Comparison of ENCODE assay signal across 9 cellular contexts in genomic region chr11:16815047-16815767, GRCh38.
DNase-seq lines count a peak whose midpoint lies in the region; ATAC-seq and TF ChIP-seq lines count a peak whose summit lies in the region.
"Had no signal": no experiment of that assay in that cellular context is flagged by ENCODE, and none has a peak within 500 bp of the region (broad histone marks: within the 10 kb centered on the region; RNA-seq: fewer than 3 reads in every experiment).

No MANE protein-coding gene starts in this region.

- peak; percentile 49 for DNase-seq in AG08396 (ENCODE audit: low spot score)
- DNase-seq in NCI-H146 treated with DMSO at 0.1 percent for 48 hours (lab: John Stamatoyannopoulos, UW; ENCODE audit: unreplicated experiment): peak; percentile 13
- DNase-seq in coronary artery (ENCODE audit: low spot score): peak; percentile 82
- DNase-seq in nephron progenitor cell: peak; percentile 12
- DNase-seq in NAMALWA (ENCODE audit: low spot score): no peak
- no peak for DNase-seq in activated T-helper 1 cell treated with anti-CD3 and anti-CD28 coated beads, Interleukin-12 subunit alpha, Interleukin-12 subunit beta, Interleukin-2, Interleukin-4 antibody, amounts not matched to agents 30 ng/mL and 10 ng/mL and 1 ng/mL, durations not matched to agents 14 hours and 24 hours and 36 hours (ENCODE audit: low spot score)
- DNase-seq: CD4-positive, CD25-positive, alpha-beta regulatory T cell had no signal

- no peaks in the 10 kb centered on the region for H3K9me3 Mint-ChIP-seq in nephron progenitor cell
- H3K9me3 Mint-ChIP-seq in activated T-helper 1 cell treated with anti-CD3 and anti-CD28 coated beads, Interleukin-12 subunit alpha, Interleukin-12 subunit beta, Interleukin-2, Interleukin-4 antibody, amounts not matched to agents 30 ng/mL and 10 ng/mL and 1 ng/mL, durations not matched to agents 14 hours and 24 hours and 36 hours: no peaks in the 10 kb centered on the region

- intact Hi-C loops in activated T-helper 1 cell treated with anti-CD3 and anti-CD28 coated beads, Interleukin-12 subunit alpha, Interleukin-12 subunit beta, Interleukin-2, Interleukin-4 antibody, amounts not matched to agents 30 ng/mL and 10 ng/mL and 1 ng/mL, durations not matched to agents 14 hours and 24 hours and 36 hours (cut with micrococcal nuclease): no loop called here

- peaks cover 44% of the 10 kb centered on the region for H3K27me3 Mint-ChIP-seq in nephron progenitor cell (ENCODE audit: low read depth, poor library complexity)
- no peaks in the 10 kb centered on the region for H3K27me3 Mint-ChIP-seq in activated T-helper 1 cell treated with anti-CD3 and anti-CD28 coated beads, Interleukin-12 subunit alpha, Interleukin-12 subunit beta, Interleukin-2, Interleukin-4 antibody, amounts not matched to agents 30 ng/mL and 10 ng/mL and 1 ng/mL, durations not matched to agents 14 hours and 24 hours and 36 hours (ENCODE audit: insufficient read depth)
- H3K27me3 Mint-ChIP-seq: CD4-positive, CD25-positive, alpha-beta regulatory T cell had no signal

- TF ChIP-seq CTCF in coronary artery (IDR thresholded peaks at IDR 0.05): no peak
- no peak for TF ChIP-seq CTCF in nephron progenitor cell (IDR thresholded peaks at IDR 0.05)

- peak overlapping the region; percentile 81 for H3K27ac Mint-ChIP-seq in nephron progenitor cell
- H3K27ac Mint-ChIP-seq in activated T-helper 1 cell treated with anti-CD3 and anti-CD28 coated beads, Interleukin-12 subunit alpha, Interleukin-12 subunit beta, Interleukin-2, Interleukin-4 antibody, amounts not matched to agents 30 ng/mL and 10 ng/mL and 1 ng/mL, durations not matched to agents 14 hours and 24 hours and 36 hours: no peak overlapping the region
- H3K27ac Mint-ChIP-seq: CD4-positive, CD25-positive, alpha-beta regulatory T cell had no signal

- peak overlapping the region in 1 of 2 donors; percentile 69 for H3K27ac ChIP-seq in coronary artery

- no peak overlapping the region for H3K4me3 ChIP-seq in coronary artery

- H3K4me3 Mint-ChIP-seq in nephron progenitor cell: no peak overlapping the region
- no peak overlapping the region for H3K4me3 Mint-ChIP-seq in activated T-helper 1 cell treated with anti-CD3 and anti-CD28 coated beads, Interleukin-12 subunit alpha, Interleukin-12 subunit beta, Interleukin-2, Interleukin-4 antibody, amounts not matched to agents 30 ng/mL and 10 ng/mL and 1 ng/mL, durations not matched to agents 14 hours and 24 hours and 36 hours
- H3K4me3 Mint-ChIP-seq: CD4-positive, CD25-positive, alpha-beta regulatory T cell had no signal

- no peaks in the 10 kb centered on the region for H3K36me3 Mint-ChIP-seq in nephron progenitor cell (ENCODE audit: low read depth)
- H3K36me3 Mint-ChIP-seq in activated T-helper 1 cell treated with anti-CD3 and anti-CD28 coated beads, Interleukin-12 subunit alpha, Interleukin-12 subunit beta, Interleukin-2, Interleukin-4 antibody, amounts not matched to agents 30 ng/mL and 10 ng/mL and 1 ng/mL, durations not matched to agents 14 hours and 24 hours and 36 hours (ENCODE audit: low read depth): no peaks in the 10 kb centered on the region
- H3K36me3 Mint-ChIP-seq: CD4-positive, CD25-positive, alpha-beta regulatory T cell had no signal

- ATAC-seq in HG02870 (IDR thresholded peaks at IDR 0.05; ENCODE audit: unreplicated experiment) (no peak), HG03095 (IDR thresholded peaks at IDR 0.05; ENCODE audit: unreplicated experiment) (no peak)

- H3K4me1 Mint-ChIP-seq in nephron progenitor cell: peaks cover 17% of the 10 kb centered on the region
- H3K4me1 Mint-ChIP-seq in activated T-helper 1 cell treated with anti-CD3 and anti-CD28 coated beads, Interleukin-12 subunit alpha, Interleukin-12 subunit beta, Interleukin-2, Interleukin-4 antibody, amounts not matched to agents 30 ng/mL and 10 ng/mL and 1 ng/mL, durations not matched to agents 14 hours and 24 hours and 36 hours (ENCODE audit: low read depth): peaks cover under 1% of the 10 kb centered on the region
- H3K4me1 Mint-ChIP-seq: CD4-positive, CD25-positive, alpha-beta regulatory T cell had no signal

Comparison
In these comparisons a context has a peak if more than half of its experiments do, and no peak if none do; other contexts are left out.
1. DNase-seq: peak in AG08396 (single experiment), NCI-H146 treated with DMSO at 0.1 percent for 48 hours (single experiment), coronary artery (single experiment) and nephron progenitor cell (single experiment); none in NAMALWA (single experiment) and activated T-helper 1 cell treated with anti-CD3 and anti-CD28 coated beads, Interleukin-12 subunit alpha, Interleukin-12 subunit beta, Interleukin-2, Interleukin-4 antibody, amounts not matched to agents 30 ng/mL and 10 ng/mL and 1 ng/mL, durations not matched to agents 14 hours and 24 hours and 36 hours (single experiment).